Comparison of ENCODE assay signal across 1 cellular context in genomic region chr10:80197972-80198591, GRCh38.
TF ChIP-seq lines count a peak whose summit lies in the region.

No MANE protein-coding gene starts in this region.

TF ChIP-seq in HCT116, 20 proteins besides CTCF, POLR2A, EP300 and RAD21 (continued from another document):
- TF ChIP-seq EZH2phosphoT487 (IDR thresholded peaks at IDR 0.05; ENCODE audit: borderline replicate concordance) (no peak), TCF7L2 (IDR thresholded peaks at IDR 0.05; ENCODE audit: borderline replicate concordance, extremely low read depth, insufficient read depth, insufficient read length) (no peak), EGR1 (IDR thresholded peaks at IDR 0.05; ENCODE audit: low read depth) (no peak), SRF (IDR thresholded peaks at IDR 0.05; ENCODE audit: low read depth) (no peak)
